In the genomic region with DNA sequence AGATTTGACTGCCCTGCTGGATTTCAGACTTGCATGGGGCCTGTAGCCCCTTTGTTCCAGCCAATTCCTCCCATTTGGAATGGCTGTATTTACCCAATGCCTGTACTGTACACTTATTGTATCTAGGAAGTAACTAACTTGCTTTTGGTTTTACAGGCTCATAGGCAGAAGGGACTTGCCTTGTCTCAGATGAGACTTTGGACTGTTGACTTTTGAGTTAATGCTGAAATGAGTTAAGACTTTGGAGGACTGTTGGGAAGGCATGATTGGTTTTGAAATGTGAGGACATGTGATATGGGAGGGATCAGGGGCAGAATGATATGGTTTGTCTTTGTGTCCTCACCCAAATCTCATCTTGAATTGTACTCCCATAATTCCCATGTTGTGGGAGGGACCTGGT, we compare ENCODE assay signal across 15 cellular contexts. TPM values are rescaled to one million over a fixed set of nuclear protein-coding genes. Genes with fewer than 3 reads are reported as not detected.
"Had no signal": no experiment of that assay in that cellular context is flagged by ENCODE, and none has a peak within 500 bp of the region (broad histone marks: within the 10 kb centered on the region; RNA-seq: fewer than 3 reads in every experiment).

No MANE protein-coding gene starts in this region.

RNA-seq across cellular contexts. Expression of a gene that starts 51.4 kb away (rescaled TPM):
- total RNA-seq: activated B cell treated with CpG ODN at 0.5 μM for 24 hours; activated CD4-positive, alpha-beta memory T cell treated with anti-CD3 and anti-CD28 coated beads for 36 hours; activated CD4-positive, alpha-beta memory T cell treated with anti-CD3 and anti-CD28 coated beads, Interleukin-2, amount 10 ng/mL, durations not matched to agents 7 days and 5 days; activated CD4-positive, alpha-beta T cell treated with anti-CD3 and anti-CD28 coated beads for 36 hours; activated CD4-positive, alpha-beta T cell treated with anti-CD3 and anti-CD28 coated beads, Interleukin-2, amount 10 ng/mL, durations not matched to agents 24 days and 14 days; activated CD4-positive, alpha-beta T cell treated with anti-CD3 and anti-CD28 coated beads, Interleukin-2, amount 10 ng/mL, durations not matched to agents 7 days and 5 days; activated CD8-positive, alpha-beta memory T cell treated with anti-CD3 and anti-CD28 coated beads for 36 hours; activated CD8-positive, alpha-beta memory T cell treated with anti-CD3 and anti-CD28 coated beads, Interleukin-2, amount 10 ng/mL, durations not matched to agents 7 days and 5 days; activated CD8-positive, alpha-beta T cell treated with anti-CD3 and anti-CD28 coated beads for 36 hours; activated CD8-positive, alpha-beta T cell treated with anti-CD3 and anti-CD28 coated beads, Interleukin-2, amount 10 ng/mL, durations not matched to agents 7 days and 5 days; T-cell; T-helper 1 cell treated with Interleukin-12 subunit alpha and Interleukin-12 subunit beta and Interleukin-4 antibody, amounts not matched to agents 30 ng/mL and 1 ng/mL, for 36 hours; T-helper 17 cell; T-helper 2 cell treated with Interferon-gamma antibody and Interleukin-4, amounts not matched to agents 100 ng/mL and 5 ng/mL, for 36 hours; WTC11 had no signal
